ENCODE assay signal across 1 cellular context in genomic region chr2:98935777-98936132, GRCh38.
TF ChIP-seq lines count a peak whose summit lies in the region.

No MANE protein-coding gene starts in this region.

TF ChIP-seq in GM23338, 12 proteins besides CTCF, POLR2A, EP300 and RAD21 (continued from another document):
- no peak for TF ChIP-seq ETS1 (IDR thresholded peaks at IDR 0.05)
